ENCODE assay signal across 23 cellular contexts in the genomic region with DNA sequence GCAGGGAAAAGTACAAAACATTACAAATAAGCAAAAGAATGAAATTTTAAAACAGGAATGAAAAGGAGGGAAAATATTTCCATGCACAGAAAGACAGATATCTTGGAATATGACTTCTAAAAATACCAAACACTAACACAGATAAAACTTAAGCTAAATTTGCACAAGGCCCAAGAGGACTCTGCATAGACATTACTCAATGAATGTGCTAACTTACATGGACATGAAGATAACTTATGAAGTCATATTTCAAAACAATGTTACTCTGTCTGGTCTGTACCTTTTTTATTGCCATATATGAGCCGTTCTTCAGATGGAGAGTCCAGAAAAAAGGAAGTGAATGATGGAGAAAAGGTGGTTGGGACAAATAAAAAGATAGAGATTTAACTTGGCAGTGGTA.
"Had no signal": no experiment of that assay in that cellular context is flagged by ENCODE, and none has a peak within 500 bp of the region (broad histone marks: within the 10 kb centered on the region; RNA-seq: fewer than 3 reads in every experiment).

No MANE protein-coding gene starts in this region.

- H3K27ac Mint-ChIP-seq: activated naive CD8-positive, alpha-beta T cell treated with anti-CD3 and anti-CD28 coated beads, Interleukin-2, amount 10 ng/mL, durations not matched to agents 7 days and 5 days; IgD-negative memory B cell had no signal

- H3K27me3 ChIP-seq: adrenal gland, breast epithelium, MG63, SJCRH30 had no signal

- H3K9me3 ChIP-seq: adrenal gland, breast epithelium, MG63, SJCRH30 had no signal

- H3K4me1 ChIP-seq: breast epithelium, SJCRH30 had no signal

- H3K9me3 Mint-ChIP-seq: activated naive CD8-positive, alpha-beta T cell treated with anti-CD3 and anti-CD28 coated beads, Interleukin-2, amount 10 ng/mL, durations not matched to agents 7 days and 5 days; IgD-negative memory B cell had no signal

- H3K4me3 Mint-ChIP-seq: activated naive CD8-positive, alpha-beta T cell treated with anti-CD3 and anti-CD28 coated beads, Interleukin-2, amount 10 ng/mL, durations not matched to agents 7 days and 5 days; IgD-negative memory B cell had no signal

- H3K27me3 Mint-ChIP-seq: activated naive CD8-positive, alpha-beta T cell treated with anti-CD3 and anti-CD28 coated beads, Interleukin-2, amount 10 ng/mL, durations not matched to agents 7 days and 5 days; IgD-negative memory B cell had no signal

- H3K27ac ChIP-seq: adrenal gland, breast epithelium, SJCRH30, WERI-Rb-1 had no signal

- DNase-seq: activated CD4-positive, alpha-beta T cell treated with anti-CD3 and anti-CD28 coated beads for 4 hours; activated effector memory CD4-positive, alpha-beta T cell treated with Interleukin-2 at 50 U/mL for 16 hours; activated naive CD4-positive, alpha-beta T cell treated with Interleukin-2 at 50 U/mL for 16 hours; activated naive CD8-positive, alpha-beta T cell treated with anti-CD3 and anti-CD28 coated beads, Interleukin-2, amount 10 ng/mL, durations not matched to agents 7 days and 5 days; adrenal gland; aorta; caudate nucleus; MG63; MV-4-11; NCI-H1092 treated with DMSO at 0.1 percent for 48 hours; NCI-H1436; NCI-H1694 treated with DMSO at 0.1 percent for 48 hours; NCI-H2029 treated with DMSO at 0.1 percent for 48 hours; NCI-H345; NCI-H510A; NCI-H526 treated with DMSO at 0.1 percent for 48 hours; NCI-H82; SJCRH30; SK-N-SH; T-helper 1 cell; WERI-Rb-1 had no signal

- H3K4me1 Mint-ChIP-seq: activated naive CD8-positive, alpha-beta T cell treated with anti-CD3 and anti-CD28 coated beads, Interleukin-2, amount 10 ng/mL, durations not matched to agents 7 days and 5 days had no signal

- H3K4me3 ChIP-seq: adrenal gland, breast epithelium, MG63, SJCRH30 had no signal
